In the genomic region with DNA sequence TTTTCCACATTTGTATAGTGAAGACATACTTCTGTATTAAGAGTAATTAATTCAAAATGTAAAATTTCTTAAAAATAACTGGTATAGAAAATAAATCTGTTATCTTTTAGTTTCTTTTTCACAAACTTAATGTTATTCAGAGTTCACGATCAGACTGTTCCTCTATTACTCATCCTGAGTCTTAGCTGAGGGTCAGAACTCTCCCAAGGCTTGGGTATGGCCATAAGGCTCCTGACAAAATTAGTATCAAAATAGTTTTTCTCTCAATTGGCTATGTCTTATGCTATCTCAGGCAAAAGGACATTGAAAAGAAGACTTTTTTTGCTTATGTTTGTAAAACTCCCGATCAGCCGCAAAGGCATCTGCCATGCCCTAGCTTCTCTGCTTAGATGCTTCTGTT, we compare ENCODE assay signal across 29 cellular contexts.
"Had no signal": no experiment of that assay in that cellular context is flagged by ENCODE, and none has a peak within 500 bp of the region (broad histone marks: within the 10 kb centered on the region; RNA-seq: fewer than 3 reads in every experiment).

No MANE protein-coding gene starts in this region.

- H3K9me3 Mint-ChIP-seq: activated T-cell treated with anti-CD3 and anti-CD28 coated beads, Interleukin-2, amount 50 U/mL, for 4 hours; activated T-helper 17 cell treated with anti-CD3 and anti-CD28 coated beads, Interleukin-2, amount 50 U/mL, for 72 hours; effector memory CD8-positive, alpha-beta T cell; nephron; stimulated activated effector memory CD8-positive, alpha-beta T cell treated with anti-CD3 and anti-CD28 coated beads, Interleukin-12 subunit alpha, Interleukin-12 subunit beta, amount 100 ng/mL, for 72 hours; stimulated activated naive CD8-positive, alpha-beta T cell treated with anti-CD3 and anti-CD28 coated beads, Interleukin-15, Interleukin-2, amounts not matched to agents 100 ng/mL and 50 ng/mL, for 24 hours had no signal

- H3K27me3 ChIP-seq: ovary, right lobe of liver, vagina had no signal

- H3K36me3 ChIP-seq: ovary, right lobe of liver, thoracic aorta, vagina had no signal

- H3K27me3 Mint-ChIP-seq: activated CD8-positive, alpha-beta T cell treated with anti-CD3 and anti-CD28 coated beads for 36 hours; activated T-helper 17 cell treated with anti-CD3 and anti-CD28 coated beads, Interleukin-2, amount 50 U/mL, for 72 hours; effector memory CD8-positive, alpha-beta T cell; progenitor cell of endocrine pancreas; stimulated activated naive CD8-positive, alpha-beta T cell treated with anti-CD3 and anti-CD28 coated beads, Interleukin-15, Interleukin-2, amounts not matched to agents 100 ng/mL and 50 ng/mL, for 24 hours; T-helper 17 cell had no signal

- H3K4me1 ChIP-seq: right lobe of liver, vagina had no signal

- H3K4me3 Mint-ChIP-seq: activated CD8-positive, alpha-beta T cell treated with anti-CD3 and anti-CD28 coated beads for 36 hours; activated T-cell treated with anti-CD3 and anti-CD28 coated beads, Interleukin-2, amount 50 U/mL, for 4 hours; activated T-helper 17 cell treated with anti-CD3 and anti-CD28 coated beads, Interleukin-2, amount 50 U/mL, for 72 hours; effector memory CD8-positive, alpha-beta T cell; nephron; stimulated activated effector memory CD8-positive, alpha-beta T cell treated with anti-CD3 and anti-CD28 coated beads, Interleukin-12 subunit alpha, Interleukin-12 subunit beta, amount 100 ng/mL, for 72 hours; stimulated activated naive CD8-positive, alpha-beta T cell treated with anti-CD3 and anti-CD28 coated beads, Interleukin-15, Interleukin-2, amounts not matched to agents 100 ng/mL and 50 ng/mL, for 24 hours; T-helper 17 cell; WTC11 had no signal

- H3K4me3 ChIP-seq: ovary, right lobe of liver, skin epidermis, thoracic aorta, vagina had no signal

- H3K9me3 ChIP-seq: ovary, right lobe of liver, thoracic aorta, vagina had no signal

- H3K27ac Mint-ChIP-seq: activated CD8-positive, alpha-beta T cell treated with anti-CD3 and anti-CD28 coated beads for 36 hours; activated T-helper 17 cell treated with anti-CD3 and anti-CD28 coated beads, Interleukin-2, amount 50 U/mL, for 72 hours; effector memory CD8-positive, alpha-beta T cell; nephron; progenitor cell of endocrine pancreas; stimulated activated effector memory CD8-positive, alpha-beta T cell treated with anti-CD3 and anti-CD28 coated beads, Interleukin-12 subunit alpha, Interleukin-12 subunit beta, amount 100 ng/mL, for 72 hours; stimulated activated naive CD8-positive, alpha-beta T cell treated with anti-CD3 and anti-CD28 coated beads, Interleukin-15, Interleukin-2, amounts not matched to agents 100 ng/mL and 50 ng/mL, for 24 hours; T-helper 17 cell; WTC11 had no signal

- ATAC-seq: activated CD8-positive, alpha-beta T cell treated with anti-CD3 and anti-CD28 coated beads for 36 hours; activated T-cell treated with anti-CD3 and anti-CD28 coated beads, Interleukin-2, amount 50 U/mL, for 4 hours; activated T-helper 17 cell treated with anti-CD3 and anti-CD28 coated beads, Interleukin-2, amount 50 U/mL, for 72 hours; effector memory CD8-positive, alpha-beta T cell; left cardiac atrium; right lobe of liver; stimulated activated effector memory CD8-positive, alpha-beta T cell treated with anti-CD3 and anti-CD28 coated beads, Interleukin-12 subunit alpha, Interleukin-12 subunit beta, amount 100 ng/mL, for 72 hours; T-helper 17 cell; WTC11 had no signal

- H3K36me3 Mint-ChIP-seq: stimulated activated effector memory CD8-positive, alpha-beta T cell treated with anti-CD3 and anti-CD28 coated beads, Interleukin-12 subunit alpha, Interleukin-12 subunit beta, amount 100 ng/mL, for 72 hours; WTC11 had no signal

- DNase-seq: activated CD4-positive, alpha-beta T cell treated with anti-CD3 and anti-CD28 coated beads for 1 hour; activated CD4-positive, alpha-beta T cell treated with anti-CD3 and anti-CD28 coated beads, Interleukin-2, amount 50 U/mL, for 1 hour; activated CD8-positive, alpha-beta T cell treated with anti-CD3 and anti-CD28 coated beads for 36 hours; activated gamma-delta T cell treated with Interleukin-2 at 50 U/mL for 16 hours; activated naive CD4-positive, alpha-beta T cell treated with anti-CD3 and anti-CD28 coated beads, Interleukin-2, amount 50 U/mL, for 16 hours; activated T-cell treated with anti-CD3 and anti-CD28 coated beads, Interleukin-2, amount 50 U/mL, for 4 hours; amniotic stem cell; cerebellar nuclear complex; cortex of kidney; effector memory CD8-positive, alpha-beta T cell; foreskin melanocyte; islet precursor cell; left cardiac atrium; mammary epithelial cell; ovary; right lobe of liver; stimulated activated CD4-positive, alpha-beta T cell treated with anti-CD3 and anti-CD28 coated beads, Interleukin-12 subunit alpha, Interleukin-12 subunit beta, amount 100 ng/mL, for 4 hours; stimulated activated CD4-positive, alpha-beta T cell treated with anti-CD3 and anti-CD28 coated beads, Interleukin-4, amount 100 ng/mL, for 1 hour; SW 1271; T-helper 17 cell had no signal

- H3K4me1 Mint-ChIP-seq: activated T-helper 17 cell treated with anti-CD3 and anti-CD28 coated beads, Interleukin-2, amount 50 U/mL, for 72 hours; stimulated activated effector memory CD8-positive, alpha-beta T cell treated with anti-CD3 and anti-CD28 coated beads, Interleukin-12 subunit alpha, Interleukin-12 subunit beta, amount 100 ng/mL, for 72 hours; T-helper 17 cell; WTC11 had no signal

- H3K27ac ChIP-seq: ovary, right lobe of liver, skin epidermis, thoracic aorta, vagina had no signal
